1 cellular context compared by ENCODE assay signal in genomic region chr20:62645613-62646012, GRCh38.
TF ChIP-seq lines count a peak whose summit lies in the region.

No MANE protein-coding gene starts in this region.

TF ChIP-seq in HCT116, 20 proteins besides CTCF, POLR2A, EP300 and RAD21 (continued from another document):
- TF ChIP-seq ZBTB33 (IDR thresholded peaks at IDR 0.05; ENCODE audit: extremely low read depth, insufficient replicate concordance, low read length) = no peak
